Comparison of ENCODE assay signal across 8 cellular contexts in the genomic region with DNA sequence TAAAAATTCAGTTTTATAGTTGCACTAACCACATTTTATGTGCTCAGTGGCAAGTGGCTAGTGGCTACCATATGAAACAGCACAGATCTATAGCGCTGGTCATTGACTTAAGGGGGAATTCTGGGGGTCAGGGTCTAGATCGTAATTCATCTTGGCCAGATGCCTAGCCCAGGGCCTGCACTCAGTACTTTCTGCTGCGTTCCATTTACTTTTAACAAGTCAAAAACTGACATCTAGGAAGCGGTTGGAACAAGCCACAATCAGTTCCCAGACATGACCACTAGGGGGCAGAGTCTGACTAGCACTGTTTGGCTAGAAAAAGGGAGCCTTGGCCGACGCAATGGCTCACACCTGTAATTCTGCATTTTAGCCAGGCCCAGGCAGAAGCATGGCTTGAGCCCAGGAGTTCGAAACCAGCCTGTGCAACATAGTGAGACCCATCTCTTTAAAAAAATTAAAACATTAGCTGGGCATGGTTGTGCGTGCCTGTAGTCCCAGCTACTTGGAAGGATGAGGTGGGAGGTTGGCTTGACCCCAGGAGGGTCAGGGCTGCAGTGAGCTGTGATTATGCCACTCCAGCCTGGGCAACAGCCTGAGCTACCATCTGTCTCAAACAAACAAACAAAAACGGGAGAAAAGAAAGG. TPM values are rescaled to one million over a fixed set of nuclear protein-coding genes. Genes with fewer than 3 reads are reported as not detected.
A peak's percentile ranks its signal among the peaks of the same experiment; 100 is the strongest.
DNase-seq lines count a peak whose midpoint lies in the region; ATAC-seq and TF ChIP-seq lines count a peak whose summit lies in the region.

No MANE protein-coding gene starts in this region.

- H3K4me3 Mint-ChIP-seq in brain = peak overlapping the region in 2 of 5 experiments; percentile 29 to 41

- TF ChIP-seq CTCF in GM12873 (IDR thresholded peaks at IDR 0.05; ENCODE audit: insufficient read depth, low read depth, low read length, missing control alignments) (peak; percentile 93), brain (conservative IDR thresholded peaks at IDR 0.05) (peak; percentile 89 to 96)

- H3K27me3 Mint-ChIP-seq in brain = peaks cover 7% of the 10 kb centered on the region

- H3K9me3 Mint-ChIP-seq in brain = peaks cover 0 to 4% (median 0%) of the 10 kb centered on the region in 5 experiments

- H3K27ac Mint-ChIP-seq in brain = peak overlapping the region in 4 of 5 experiments; percentile 49 to 86 (median 63)

- DNase-seq in NCI-H2171 (lab: John Stamatoyannopoulos, UW) (peak; percentile 65), UCSD-AML1 (lab: John Stamatoyannopoulos, UW; ENCODE audit: unreplicated experiment) (peak; percentile 85), iris pigment epithelial cell (ENCODE audit: low read depth) (peak; percentile 73), GM19240 (ENCODE audit: insufficient read length, low spot score) (no peak)
- peak; percentile 76 to 79 for DNase-seq in stimulated activated CD4-positive, alpha-beta T cell treated with anti-CD3 and anti-CD28 coated beads, Interleukin-1b, Interleukin-23, amount 100 ng/mL, for 1 hour (ENCODE audit: low read depth in 2 of 2)

- H3K36me3 Mint-ChIP-seq in brain = no peaks in the 10 kb centered on the region

- peak; percentile 87 for ATAC-seq in HG03095 (IDR thresholded peaks at IDR 0.05; ENCODE audit: unreplicated experiment)

- peaks cover 6% of the 10 kb centered on the region for H3K4me1 Mint-ChIP-seq in brain

RNA-seq across cellular contexts. Expression of a gene that starts 9.0 kb away (rescaled TPM):
- polyA plus RNA-seq in brain (ENCODE audit: insufficient read depth, low read depth, low replicate concordance) = 58.7 TPM

RNA-seq across cellular contexts. Expression of a gene that starts 31.0 kb away (rescaled TPM):
- 119 TPM for polyA plus RNA-seq in brain (ENCODE audit: insufficient read depth, low read depth, low replicate concordance)

RNA-seq across cellular contexts. Expression of a gene that starts 31.4 kb away (rescaled TPM):
- polyA plus RNA-seq in brain (ENCODE audit: insufficient read depth, low read depth, low replicate concordance) = 115 TPM

RNA-seq across cellular contexts. Expression of a gene that starts 40.5 kb away (rescaled TPM):
- polyA plus RNA-seq in brain (ENCODE audit: insufficient read depth, low read depth, low replicate concordance) = 0.39 TPM

RNA-seq across cellular contexts. Expression of a gene that starts 55.4 kb away (rescaled TPM):
- not detected for polyA plus RNA-seq in brain (ENCODE audit: insufficient read depth, low read depth, low replicate concordance)
